12 cellular contexts compared by ENCODE assay signal in the genomic region with DNA sequence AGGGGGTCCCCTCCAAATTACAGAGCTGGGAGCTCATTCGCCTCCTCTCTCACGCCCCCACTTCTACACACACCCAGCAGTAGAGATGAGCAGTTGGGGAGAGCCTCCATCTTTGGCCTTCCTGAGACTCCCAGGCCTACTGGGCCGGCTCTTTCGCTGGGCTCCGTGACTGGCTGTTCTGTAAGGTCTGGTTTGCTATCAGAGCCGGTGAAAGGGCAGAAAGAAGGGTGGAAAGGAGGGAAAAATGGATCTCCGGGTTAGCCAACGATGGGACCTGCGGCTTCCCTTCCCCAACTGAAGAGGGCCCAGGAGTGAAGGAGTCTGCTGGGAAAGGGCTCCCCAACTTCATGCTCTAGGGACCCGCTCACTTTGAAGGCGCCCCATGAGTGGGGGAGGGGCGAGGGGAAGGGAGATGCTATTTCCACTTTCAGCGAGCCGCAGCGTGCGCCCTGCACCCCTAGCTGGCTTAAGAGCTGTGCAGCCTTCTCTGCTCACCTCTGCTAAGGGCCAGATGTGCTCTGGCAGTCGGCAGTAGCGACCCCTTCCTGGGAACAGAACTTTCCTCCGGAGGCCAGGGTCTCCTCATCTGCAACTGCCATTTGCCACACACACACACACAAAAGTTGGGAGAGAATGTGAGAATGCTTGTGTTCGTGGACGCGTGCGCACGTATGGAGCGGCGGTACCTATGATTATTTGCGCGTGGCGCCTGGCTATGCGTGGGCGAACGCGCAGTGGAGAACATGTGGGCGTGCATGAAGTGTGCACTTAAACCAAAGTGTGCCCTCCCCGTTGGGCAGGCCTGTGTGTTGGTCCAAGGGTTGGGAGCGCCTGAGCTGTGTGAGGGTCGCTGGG. TPM values are rescaled to one million over a fixed set of nuclear protein-coding genes. Genes with fewer than 3 reads are reported as not detected.
A peak's percentile ranks its signal among the peaks of the same experiment; 100 is the strongest.
DNase-seq lines count a peak whose midpoint lies in the region; ATAC-seq and TF ChIP-seq lines count a peak whose summit lies in the region.
"Had no signal": no experiment of that assay in that cellular context is flagged by ENCODE, and none has a peak within 500 bp of the region (broad histone marks: within the 10 kb centered on the region; RNA-seq: fewer than 3 reads in every experiment).

No MANE protein-coding gene starts in this region.

- no peaks in the 10 kb centered on the region for H3K36me3 ChIP-seq in naive thymus-derived CD4-positive, alpha-beta T cell (ENCODE audit: control insufficient read depth in 2 of 3, insufficient read depth in 3 of 3, low read length in 3 of 3)
- H3K36me3 ChIP-seq in GM23248 (ENCODE audit: low read depth) = no peaks in the 10 kb centered on the region

- peaks cover 67% of the 10 kb centered on the region for H3K27me3 Mint-ChIP-seq in stimulated activated naive CD8-positive, alpha-beta T cell treated with anti-CD3 and anti-CD28 coated beads, Interleukin-15, Interleukin-2, amounts not matched to agents 100 ng/mL and 50 ng/mL, for 24 hours
- H3K27me3 Mint-ChIP-seq in naive thymus-derived CD4-positive, alpha-beta T cell = peaks cover 63 to 75% (median 66%) of the 10 kb centered on the region in 5 donors

- DNase-seq in stimulated activated naive CD8-positive, alpha-beta T cell treated with anti-CD3 and anti-CD28 coated beads, Interleukin-15, Interleukin-2, amounts not matched to agents 100 U/mL and 50 U/mL, for 24 hours = no peak
- DNase-seq in dorsolateral prefrontal cortex (no peak), GM23248 (no peak), NCI-H345 (lab: John Stamatoyannopoulos, UW) (no peak)
- no peak for DNase-seq in naive thymus-derived CD4-positive, alpha-beta T cell
- DNase-seq in stimulated activated naive CD4-positive, alpha-beta T cell treated with Interleukin-2 at 50 U/mL for 16 hours (lab: John Stamatoyannopoulos, UW) = no peak
- DNase-seq: activated gamma-delta T cell, NCI-H526 treated with DMSO at 0.1 percent for 48 hours had no signal

- no peaks in the 10 kb centered on the region for H3K9me3 ChIP-seq in naive thymus-derived CD4-positive, alpha-beta T cell (ENCODE audit: control insufficient read depth in 2 of 3, low read length in 3 of 3)
- no peaks in the 10 kb centered on the region for H3K9me3 ChIP-seq in GM23248 (ENCODE audit: low read depth)

- POLR2A ChIA-PET in naive thymus-derived CD4-positive, alpha-beta T cell (lab: Charles Lee) = no interaction called here

- no peak overlapping the region for H2AFZ ChIP-seq in GM23248

- no peak for ATAC-seq in stimulated activated naive CD8-positive, alpha-beta T cell treated with anti-CD3 and anti-CD28 coated beads, Interleukin-15, Interleukin-2, amounts not matched to agents 100 U/mL and 50 U/mL, for 24 hours
- ATAC-seq in naive thymus-derived CD4-positive, alpha-beta T cell = no peak
- no peak for ATAC-seq in GM21737 (IDR thresholded peaks at IDR 0.05; ENCODE audit: unreplicated experiment)
- ATAC-seq: sciatic nerve had no signal

- no peaks in the 10 kb centered on the region for H3K9me2 ChIP-seq in GM23248 (ENCODE audit: insufficient read depth)

- in situ Hi-C loops in GM23248 (cut with MboI) = loop anchor here (25.0 kb wide), 1 partner anchor 670 kb away; no protein-coding TSS in a partner anchor

- H3K9me3 Mint-ChIP-seq in stimulated activated naive CD8-positive, alpha-beta T cell treated with anti-CD3 and anti-CD28 coated beads, Interleukin-15, Interleukin-2, amounts not matched to agents 100 ng/mL and 50 ng/mL, for 24 hours = no peaks in the 10 kb centered on the region
- H3K9me3 Mint-ChIP-seq in naive thymus-derived CD4-positive, alpha-beta T cell = peaks cover 0 to 2% (median 0%) of the 10 kb centered on the region in 11 donors

- no peak overlapping the region for H3K4me2 ChIP-seq in GM23248 (ENCODE audit: unreplicated experiment)

- H3K27me3 ChIP-seq in dorsolateral prefrontal cortex = peaks cover 28 to 100% (median 98%) of the 10 kb centered on the region in 45 donors
- H3K27me3 ChIP-seq in naive thymus-derived CD4-positive, alpha-beta T cell (ENCODE audit: control insufficient read depth in 2 of 2, insufficient read depth in 2 of 2, low read length in 2 of 2) = peaks cover 5 to 10% of the 10 kb centered on the region in 2 donors
- peaks cover 63% of the 10 kb centered on the region for H3K27me3 ChIP-seq in GM23248 (replicated peaks; ENCODE audit: insufficient read depth)

- CTCF ChIA-PET in naive thymus-derived CD4-positive, alpha-beta T cell (lab: Charles Lee) = no interaction called here

- H3K79me2 ChIP-seq in GM23248 (ENCODE audit: insufficient read depth) = peaks cover 10% of the 10 kb centered on the region

- peak overlapping the region; percentile 43 for H3K4me3 Mint-ChIP-seq in stimulated activated naive CD8-positive, alpha-beta T cell treated with anti-CD3 and anti-CD28 coated beads, Interleukin-15, Interleukin-2, amounts not matched to agents 100 ng/mL and 50 ng/mL, for 24 hours
- peak overlapping the region; percentile 19 to 88 (median 70) for H3K4me3 Mint-ChIP-seq in naive thymus-derived CD4-positive, alpha-beta T cell

- H3K4me1 Mint-ChIP-seq in stimulated activated naive CD8-positive, alpha-beta T cell treated with anti-CD3 and anti-CD28 coated beads, Interleukin-15, Interleukin-2, amounts not matched to agents 100 ng/mL and 50 ng/mL, for 24 hours (ENCODE audit: low read depth) = peaks cover 29% of the 10 kb centered on the region
- peaks cover 11 to 35% (median 33%) of the 10 kb centered on the region in 7 donors for H3K4me1 Mint-ChIP-seq in naive thymus-derived CD4-positive, alpha-beta T cell

- no peaks in the 10 kb centered on the region for H3K36me3 Mint-ChIP-seq in stimulated activated naive CD8-positive, alpha-beta T cell treated with anti-CD3 and anti-CD28 coated beads, Interleukin-15, Interleukin-2, amounts not matched to agents 100 ng/mL and 50 ng/mL, for 24 hours (ENCODE audit: low read depth)
- peaks cover 0 to 6% (median 0%) of the 10 kb centered on the region in 5 donors for H3K36me3 Mint-ChIP-seq in naive thymus-derived CD4-positive, alpha-beta T cell

- intact Hi-C loops in dorsolateral prefrontal cortex (cut with DNase I) = no loop called here
- intact Hi-C loops in naive thymus-derived CD4-positive, alpha-beta T cell (cut with micrococcal nuclease) = loop anchor here in 1 of 2 donors (5.0 kb wide), 1 partner anchor 60 kb away; a partner anchor contains a TSS

- peak overlapping the region; percentile 73 for H3K27ac Mint-ChIP-seq in stimulated activated naive CD8-positive, alpha-beta T cell treated with anti-CD3 and anti-CD28 coated beads, Interleukin-15, Interleukin-2, amounts not matched to agents 100 ng/mL and 50 ng/mL, for 24 hours
- peak overlapping the region in 2 of 9 donors; percentile 21 to 77 for H3K27ac Mint-ChIP-seq in naive thymus-derived CD4-positive, alpha-beta T cell

- H3K27ac ChIP-seq in dorsolateral prefrontal cortex (peak overlapping the region in 29 of 59 donors; percentile 1 to 81 (median 52)), GM23248 (no peak overlapping the region)
- no peak overlapping the region for H3K27ac ChIP-seq in naive thymus-derived CD4-positive, alpha-beta T cell (ENCODE audit: low read depth, low read length)

- no peaks in the 10 kb centered on the region for H3F3A ChIP-seq in GM23248 (ENCODE audit: insufficient read depth)

- H3K4me1 ChIP-seq in naive thymus-derived CD4-positive, alpha-beta T cell (ENCODE audit: control insufficient read depth in 2 of 2, insufficient read depth in 2 of 2, low read length in 2 of 2) = no peaks in the 10 kb centered on the region
- H3K4me1 ChIP-seq in GM23248 (ENCODE audit: insufficient read depth) = peaks cover 3% of the 10 kb centered on the region; the same call in 1 of the 2 replicates

- no peaks in the 10 kb centered on the region for H4K20me1 ChIP-seq in GM23248 (ENCODE audit: insufficient read depth)

- 7 to 8% methylated on average over 36 to 37 of the region's 37 CpGs for WGBS in GM23248 (ENCODE audit: low coverage in 1 of 2, low lambda C conversion rate in 2 of 2, missing lambda C conversion rate in 2 of 2), 2 experiments

- H3K4me3 ChIP-seq in dorsolateral prefrontal cortex (peak overlapping the region in 40 of 59 donors; percentile 4 to 73 (median 56)), GM23248 (no peak overlapping the region)
- H3K4me3 ChIP-seq in naive thymus-derived CD4-positive, alpha-beta T cell (ENCODE audit: low read length) = no peak overlapping the region

- no peak overlapping the region for H3K9ac ChIP-seq in GM23248

- no peak for TF ChIP-seq CTCF in dorsolateral prefrontal cortex (IDR thresholded peaks at IDR 0.05 in 54 of 56, conservative IDR thresholded peaks at IDR 0.05 in 2 of 56; ENCODE audit: low read depth in 1 of 56, partially characterized antibody in 56 of 56)

RNA-seq across cellular contexts. Expression of a gene that starts 2.9 kb away (rescaled TPM):
- total RNA-seq in dorsolateral prefrontal cortex = 1 to 10 TPM in 118 of 120 experiments, under 1 TPM in 2; 0.96 to 6.6 (median 2.5) TPM
- total RNA-seq in naive thymus-derived CD4-positive, alpha-beta T cell = not detected
- not detected for polyA plus RNA-seq in naive thymus-derived CD4-positive, alpha-beta T cell
- total RNA-seq in GM23248 (2014; rRNA removed; shearing (Covaris generic)) = 1.5 and 4.0 TPM in 2 replicates
- polyA plus RNA-seq in GM23248 (2016; fragmentation: Nextera tagmentation; extraction: Ambion mirVana) = 4.2 and 4.6 TPM in 2 replicates
- total RNA-seq: T-helper 2 cell treated with Interferon-gamma antibody and Interleukin-4, amounts not matched to agents 100 ng/mL and 5 ng/mL, for 36 hours had no signal

RNA-seq across cellular contexts. Expression of a gene that starts 47.6 kb away (rescaled TPM):
- 10 to 100 TPM; 13.7 to 33.9 (median 23.1) TPM for total RNA-seq in dorsolateral prefrontal cortex
- 10 to 100 TPM; 17.6 to 46.7 (median 29.9) TPM for total RNA-seq in naive thymus-derived CD4-positive, alpha-beta T cell
- 10 to 100 TPM; 16.7 to 28.1 TPM for polyA plus RNA-seq in naive thymus-derived CD4-positive, alpha-beta T cell
- total RNA-seq in GM23248 (2014; rRNA removed; shearing (Covaris generic)) = 12.9 and 14.0 TPM in 2 replicates
- 12.4 and 14.0 TPM in 2 replicates for polyA plus RNA-seq in GM23248 (2016; fragmentation: Nextera tagmentation; extraction: Ambion mirVana)

RNA-seq across cellular contexts. Expression of a gene that starts 59.2 kb away (rescaled TPM):
- 1 to 10 TPM in 51 of 120 experiments, under 1 TPM in 67, not detected in 2; 0.19 to 7.2 (median 0.91) TPM for total RNA-seq in dorsolateral prefrontal cortex
- not detected for total RNA-seq in naive thymus-derived CD4-positive, alpha-beta T cell
- not detected for polyA plus RNA-seq in naive thymus-derived CD4-positive, alpha-beta T cell
- total RNA-seq in GM23248 (2014; rRNA removed; shearing (Covaris generic)) = 0.51 and 1.2 TPM in 2 replicates
- 2.5 and 3.0 TPM in 2 replicates for polyA plus RNA-seq in GM23248 (2016; fragmentation: Nextera tagmentation; extraction: Ambion mirVana)
- total RNA-seq: T-helper 2 cell treated with Interferon-gamma antibody and Interleukin-4, amounts not matched to agents 100 ng/mL and 5 ng/mL, for 36 hours had no signal

Comparison
In these comparisons a context has a peak if more than half of its experiments do, and no peak if none do; other contexts are left out.
1. H3K4me3 ChIP-seq: peak in dorsolateral prefrontal cortex (40 of 59); none in naive thymus-derived CD4-positive, alpha-beta T cell (single experiment) and GM23248 (single experiment).